Comparison of ENCODE assay signal across 1 cellular context in genomic region chr4:174334628-174335027, GRCh38.
A peak's percentile ranks its signal among the peaks of the same experiment; 100 is the strongest.
TF ChIP-seq lines count a peak whose summit lies in the region.

No MANE protein-coding gene starts in this region.

TF ChIP-seq in GM12878, 131 proteins besides CTCF, POLR2A, EP300 and RAD21:
- TF ChIP-seq ZNF207 (IDR thresholded peaks at IDR 0.05; ENCODE audit: borderline replicate concordance): no peak
- TF ChIP-seq ZNF384 (IDR thresholded peaks at IDR 0.05; ENCODE audit: borderline replicate concordance, low read depth, low read length): no peak
- no peak for TF ChIP-seq PAX8 (IDR thresholded peaks at IDR 0.05)
- TF ChIP-seq RUNX3 (IDR thresholded peaks at IDR 0.05; ENCODE audit: low read length): peak; percentile 57
- peak in 1 of 2 experiments; percentile 16; a peak in 1 of 4 replicates for TF ChIP-seq BHLHE40 (IDR thresholded peaks at IDR 0.05; ENCODE audit: borderline replicate concordance in 1 of 2, low read depth in 2 of 2, low read length in 1 of 2)
- TF ChIP-seq ATF2 (IDR thresholded peaks at IDR 0.05; ENCODE audit: low read length): peak; percentile 58; the same call in 1 of the 2 replicates
- no peak for TF ChIP-seq SMAD5 (IDR thresholded peaks at IDR 0.05; ENCODE audit: low read depth)
- TF ChIP-seq YBX1 (IDR thresholded peaks at IDR 0.05): no peak
- TF ChIP-seq ELK1 (IDR thresholded peaks at IDR 0.05; ENCODE audit: low read depth, low read length): no peak
- TF ChIP-seq BCL11A (IDR thresholded peaks at IDR 0.05; ENCODE audit: low read depth, low read length): peak; percentile 28; the same call in 1 of the 2 replicates
- peak; percentile 87 for TF ChIP-seq ATF7 (IDR thresholded peaks at IDR 0.05; ENCODE audit: low read depth)
- TF ChIP-seq PAX5 (IDR thresholded peaks at IDR 0.05; ENCODE audit: borderline replicate concordance, low read depth, low read length): 0 out of 2 replicates have a peak, but pooled peaks have one; percentile 16
- peak; percentile 61; the same call in 1 of the 2 replicates for TF ChIP-seq NR2F1 (conservative IDR thresholded peaks at IDR 0.05)
- TF ChIP-seq DPF2 (IDR thresholded peaks at IDR 0.05): no peak
- 0 out of 2 replicates have a peak, but pooled peaks have one; percentile 45 for TF ChIP-seq NFIC (IDR thresholded peaks at IDR 0.05; ENCODE audit: low read depth, low read length)
- TF ChIP-seq ZBED1 (IDR thresholded peaks at IDR 0.05; ENCODE audit: borderline replicate concordance): peak; percentile 76; the same call in 1 of the 2 replicates
- peak; percentile 50; the same call in 1 of the 2 replicates for TF ChIP-seq RELB (IDR thresholded peaks at IDR 0.05; ENCODE audit: low read depth)
- no peak for TF ChIP-seq CUX1 (IDR thresholded peaks at IDR 0.05; ENCODE audit: insufficient replicate concordance, low read depth, low read length)
- no peak for TF ChIP-seq MYC (IDR thresholded peaks at IDR 0.05; ENCODE audit: insufficient read depth, insufficient read length, insufficient replicate concordance, low read length, severe bottlenecking)
- no peak for TF ChIP-seq E2F4 (IDR thresholded peaks at IDR 0.05; ENCODE audit: low read depth, low read length)
- TF ChIP-seq HDAC2 (IDR thresholded peaks at IDR 0.05): no peak
- no peak for TF ChIP-seq POLR2AphosphoS5 (IDR thresholded peaks at IDR 0.05; ENCODE audit: low read length)
- TF ChIP-seq CREM (IDR thresholded peaks at IDR 0.05; ENCODE audit: low read depth): peak; percentile 64; the same call in 1 of the 2 replicates
- no peak for TF ChIP-seq WRNIP1 (IDR thresholded peaks at IDR 0.05; ENCODE audit: borderline replicate concordance, low read depth, low read length)
- TF ChIP-seq E4F1 (IDR thresholded peaks at IDR 0.05; ENCODE audit: borderline replicate concordance, partially characterized antibody): no peak
- peak; percentile 32; the same call in 1 of the 2 replicates for TF ChIP-seq RAD51 (IDR thresholded peaks at IDR 0.05)
- peak; percentile 51; the same call in 1 of the 2 replicates for TF ChIP-seq MTA2 (IDR thresholded peaks at IDR 0.05; ENCODE audit: low read depth)
- TF ChIP-seq JUNB (IDR thresholded peaks at IDR 0.05): no peak
- TF ChIP-seq MEF2A (IDR thresholded peaks at IDR 0.05; ENCODE audit: insufficient read depth, low read depth, low read length): no peak
- no peak for TF ChIP-seq SMARCA5 (IDR thresholded peaks at IDR 0.05)
- no peak for TF ChIP-seq REST (IDR thresholded peaks at IDR 0.05; ENCODE audit: low read depth, low read length)
- TF ChIP-seq FOXM1 (IDR thresholded peaks at IDR 0.05; ENCODE audit: low read depth, low read length): peak; percentile 56; the same call in 1 of the 2 replicates
- TF ChIP-seq IRF4 (IDR thresholded peaks at IDR 0.05; ENCODE audit: low read depth, low read length): 0 out of 2 replicates have a peak, but pooled peaks have one; percentile 30
- TF ChIP-seq YY1 (IDR thresholded peaks at IDR 0.05; ENCODE audit: low read depth, low read length): 0 out of 2 replicates have a peak, but pooled peaks have one; percentile 8
- TF ChIP-seq SKIL (IDR thresholded peaks at IDR 0.05; ENCODE audit: low read depth, poor library complexity, severe bottlenecking): peak; percentile 71
- no peak for TF ChIP-seq CEBPB (IDR thresholded peaks at IDR 0.05; ENCODE audit: borderline replicate concordance in 1 of 2, low read depth in 2 of 2, low read length in 2 of 2)
